In genomic region chr22:37970864-37971263, GRCh38 we compare ENCODE assay signal across 2 cellular contexts.
TF ChIP-seq lines count a peak whose summit lies in the region.

No MANE protein-coding gene starts in this region.

TF ChIP-seq in GM23338, 12 proteins besides CTCF, POLR2A, EP300 and RAD21:
- TF ChIP-seq CREB1 (CRISPR knock-in tag; IDR thresholded peaks at IDR 0.05; ENCODE audit: low read depth): no peak
- no peak for TF ChIP-seq ETS1 (IDR thresholded peaks at IDR 0.05)
- no peak for TF ChIP-seq ZNF331 (CRISPR knock-in tag; IDR thresholded peaks at IDR 0.05; ENCODE audit: low read depth)
- no peak for TF ChIP-seq JUNB (IDR thresholded peaks at IDR 0.05; ENCODE audit: unreplicated experiment)
- no peak for TF ChIP-seq EZH2phosphoT487 (IDR thresholded peaks at IDR 0.05; ENCODE audit: unreplicated experiment)
TF ChIP-seq in GM23338: peak in this region for 0.

TF ChIP-seq in WTC11, 78 proteins besides CTCF, POLR2A, EP300 and RAD21:
- TF ChIP-seq NFE2L1 (CRISPR knock-in tag; IDR thresholded peaks at IDR 0.05) (no peak), ZNF532 (CRISPR knock-in tag; IDR thresholded peaks at IDR 0.05; ENCODE audit: borderline replicate concordance) (no peak), ZSCAN18 (CRISPR knock-in tag; IDR thresholded peaks at IDR 0.05) (no peak), ZNF138 (CRISPR knock-in tag; conservative IDR thresholded peaks at IDR 0.05) (no peak), CDX4 (CRISPR knock-in tag; IDR thresholded peaks at IDR 0.05; ENCODE audit: borderline replicate concordance) (no peak), FOXJ3 (CRISPR knock-in tag; IDR thresholded peaks at IDR 0.05; ENCODE audit: borderline replicate concordance) (no peak), GABPB1 (CRISPR knock-in tag; IDR thresholded peaks at IDR 0.05) (no peak), RORB (CRISPR knock-in tag; IDR thresholded peaks at IDR 0.05) (no peak), EMX1 (CRISPR knock-in tag; IDR thresholded peaks at IDR 0.05) (no peak), SMAD3 (CRISPR knock-in tag; IDR thresholded peaks at IDR 0.05; ENCODE audit: borderline replicate concordance) (no peak), ESRRA (CRISPR knock-in tag; IDR thresholded peaks at IDR 0.05; ENCODE audit: borderline replicate concordance) (no peak), PRRX2 (CRISPR knock-in tag; IDR thresholded peaks at IDR 0.05) (no peak), ERG (CRISPR knock-in tag; IDR thresholded peaks at IDR 0.05) (no peak), ZMAT4 (CRISPR knock-in tag; IDR thresholded peaks at IDR 0.05) (no peak), ELF4 (CRISPR knock-in tag; IDR thresholded peaks at IDR 0.05; ENCODE audit: low read depth) (no peak), MXD4 (CRISPR knock-in tag; IDR thresholded peaks at IDR 0.05; ENCODE audit: borderline replicate concordance) (no peak)
